12 cellular contexts compared by ENCODE assay signal in the genomic region with DNA sequence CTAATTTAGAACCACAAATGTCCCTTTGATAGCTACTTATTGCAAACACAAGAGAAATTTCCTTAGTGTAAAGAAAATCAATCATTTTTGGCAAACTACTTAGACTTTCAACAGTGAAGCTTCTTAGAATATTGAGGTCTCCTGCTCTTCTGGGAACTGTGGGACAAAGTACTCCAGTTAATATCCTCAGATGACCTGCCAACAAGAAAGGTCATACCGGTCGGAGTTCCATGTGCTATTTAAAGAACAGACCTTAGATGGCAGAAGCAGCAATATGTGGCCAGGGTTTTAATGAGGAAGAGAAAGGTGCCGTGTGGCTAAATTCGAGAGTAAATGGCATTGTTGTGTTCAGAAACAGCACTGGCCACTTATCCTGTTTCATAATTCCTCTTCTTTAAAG.
A peak's percentile ranks its signal among the peaks of the same experiment; 100 is the strongest.
DNase-seq lines count a peak whose midpoint lies in the region; ATAC-seq, FAIRE-seq and TF ChIP-seq lines count a peak whose summit lies in the region.
"Had no signal": no experiment of that assay in that cellular context is flagged by ENCODE, and none has a peak within 500 bp of the region (broad histone marks: within the 10 kb centered on the region; RNA-seq: fewer than 3 reads in every experiment).

No MANE protein-coding gene starts in this region.

- CTCF ChIA-PET in activated CD4-positive, alpha-beta memory T cell treated with anti-CD3 and anti-CD28 coated beads, Interleukin-2, amount 10 ng/mL, durations not matched to agents 7 days and 5 days (lab: Charles Lee): interaction anchor here (0.7 to 5.1 kb wide), 12 partner anchors 8 to 1069 kb away, joined by 3 to 41 read pairs (median 5); a partner anchor contains a TSS
- CTCF ChIA-PET in HepG2 (lab: Yijun Ruan, JAX; ENCODE audit: low intra/inter-chr PET ratio, low total read pairs): no interaction called here

- H3K9me3 ChIP-seq in Karpas-422 (ENCODE audit: low read length) (no peaks in the 10 kb centered on the region), HepG2 (ENCODE audit: low read length) (no peaks in the 10 kb centered on the region)

- H3K9ac ChIP-seq in Karpas-422 (ENCODE audit: low read length): no peak overlapping the region
- no peak overlapping the region for H3K9ac ChIP-seq in HepG2 (ENCODE audit: insufficient read depth, low read depth, low read length)

- TF ChIP-seq RAD21 in HepG2 (CRISPR knock-in tag; IDR thresholded peaks at IDR 0.05): no peak

- no peaks in the 10 kb centered on the region for H3K9me2 ChIP-seq in Karpas-422 (replicated peaks; ENCODE audit: insufficient read depth, low read length)

- no peak for DNase-seq in Karpas-422
- no peak for DNase-seq in activated CD4-positive, alpha-beta memory T cell treated with anti-CD3 and anti-CD28 coated beads, Interleukin-2, amount 10 ng/mL, durations not matched to agents 7 days and 5 days
- DNase-seq in HepG2 (ENCODE audit: low spot score): no peak
- no peak for DNase-seq in dermis blood vessel endothelial cell
- no peak for DNase-seq in NCI-H2171 treated with DMSO at 0.1 percent for 48 hours (lab: John Stamatoyannopoulos, UW)
- DNase-seq: activated T-cell treated with anti-CD3 and anti-CD28 coated beads for 4 hours, COR-L47, left colon, T1000 had no signal

- no TSS peak for BruUV-seq in HepG2 (replicated peaks; lab: Mats Ljungman, UMichigan)

- TF ChIP-seq POLR2A in HepG2 (IDR thresholded peaks at IDR 0.05; ENCODE audit: insufficient read depth in 1 of 2, low read depth in 2 of 2, low read length in 2 of 2): no peak

- H3K36me3 ChIP-seq in Karpas-422 (ENCODE audit: insufficient read depth, low read length) (no peaks in the 10 kb centered on the region), HepG2 (replicated peaks in 1 of 2; ENCODE audit: control insufficient read depth in 1 of 2, insufficient read depth in 2 of 2, low read length in 2 of 2) (no peaks in the 10 kb centered on the region)

- H3K4me3 ChIP-seq in Karpas-422 (ENCODE audit: low read length): no peak overlapping the region
- no peak overlapping the region for H3K4me3 ChIP-seq in HepG2 (replicated peaks in 1 of 3; ENCODE audit: insufficient read depth in 1 of 3, low read depth in 2 of 3, low read length in 3 of 3)
- H3K4me3 ChIP-seq: smooth muscle cell had no signal

- peaks cover 56% of the 10 kb centered on the region for H3K4me1 Mint-ChIP-seq in activated CD4-positive, alpha-beta memory T cell treated with anti-CD3 and anti-CD28 coated beads, Interleukin-2, amount 10 ng/mL, durations not matched to agents 7 days and 5 days

- H4K20me1 ChIP-seq in Karpas-422 (ENCODE audit: insufficient read depth, low read depth, low read length): no peaks in the 10 kb centered on the region
- H4K20me1 ChIP-seq in HepG2 (ENCODE audit: insufficient read depth, low read length): no peaks in the 10 kb centered on the region

- intact Hi-C loops in HepG2 (cut with micrococcal nuclease; ENCODE audit: unreplicated experiment): no loop called here

- H3K4me3 Mint-ChIP-seq in activated CD4-positive, alpha-beta memory T cell treated with anti-CD3 and anti-CD28 coated beads, Interleukin-2, amount 10 ng/mL, durations not matched to agents 7 days and 5 days: no peak overlapping the region

- H3K27me3 Mint-ChIP-seq in activated CD4-positive, alpha-beta memory T cell treated with anti-CD3 and anti-CD28 coated beads, Interleukin-2, amount 10 ng/mL, durations not matched to agents 7 days and 5 days: no peaks in the 10 kb centered on the region

- 4% methylated on average over 4 of the region's 4 CpGs for WGBS in HepG2 (ENCODE audit: low lambda C conversion rate)

- TF ChIP-seq EP300 in HepG2 (IDR thresholded peaks at IDR 0.05; ENCODE audit: low read depth in 2 of 2, low read length in 2 of 2) (no peak), HepG2 (CRISPR knock-in tag; IDR thresholded peaks at IDR 0.05; ENCODE audit: borderline replicate concordance) (no peak)

- POLR2A ChIA-PET in activated CD4-positive, alpha-beta memory T cell treated with anti-CD3 and anti-CD28 coated beads, Interleukin-2, amount 10 ng/mL, durations not matched to agents 7 days and 5 days (lab: Charles Lee): interaction anchor here (2.2 to 4.9 kb wide), 4 partner anchors 14 to 167 kb away, joined by 9 to 91 read pairs (median 36); no protein-coding TSS in a partner anchor
- POLR2A ChIA-PET in HepG2 (lab: Yijun Ruan, JAX): no interaction called here

- H3K9me3 Mint-ChIP-seq in activated CD4-positive, alpha-beta memory T cell treated with anti-CD3 and anti-CD28 coated beads, Interleukin-2, amount 10 ng/mL, durations not matched to agents 7 days and 5 days: no peaks in the 10 kb centered on the region

- ATAC-seq in HepG2 (no peak), esophagus mucosa (no peak)
- ATAC-seq: left colon had no signal

- in situ Hi-C loops in HepG2 (cut with HindIII; ENCODE audit: extremely low pct_ligation_motif_present, low pct_unique_long_range_greater_than_20kb): no loop called here

- H3K4me2 ChIP-seq in Karpas-422 (ENCODE audit: low read depth, low read length, poor library complexity, severe bottlenecking) (no peak overlapping the region), HepG2 (ENCODE audit: low read depth, low read length) (no peak overlapping the region)
- H3K4me2 ChIP-seq: smooth muscle cell had no signal

- FAIRE-seq in G401.6 (lab: Jason Lieb, UNC) (peak; percentile 97), HepG2 (lab: Jason Lieb, UNC) (no peak)

- peak; percentile 15; the same call in 1 of the 2 replicates for TF ChIP-seq CTCF in HepG2 (CRISPR knock-in tag; IDR thresholded peaks at IDR 0.05)

- peaks cover 25% of the 10 kb centered on the region for H3K36me3 Mint-ChIP-seq in activated CD4-positive, alpha-beta memory T cell treated with anti-CD3 and anti-CD28 coated beads, Interleukin-2, amount 10 ng/mL, durations not matched to agents 7 days and 5 days (ENCODE audit: low read depth)

- peaks cover 66% of the 10 kb centered on the region for H3K4me1 ChIP-seq in Karpas-422 (ENCODE audit: low read length)
- H3K4me1 ChIP-seq in HepG2 (ENCODE audit: insufficient read depth, low read length): no peaks in the 10 kb centered on the region

- H3K27me3 ChIP-seq in Karpas-422 (ENCODE audit: low read length): no peaks in the 10 kb centered on the region
- no peaks in the 10 kb centered on the region for H3K27me3 ChIP-seq in HepG2 (ENCODE audit: control insufficient read depth in 1 of 2, insufficient read depth in 2 of 2, low read length in 2 of 2)

- peak overlapping the region; percentile 40; the same call in 1 of the 2 replicates for H2AFZ ChIP-seq in Karpas-422 (ENCODE audit: low read length)
- no peak overlapping the region for H2AFZ ChIP-seq in HepG2 (ENCODE audit: low read length)

- H3K27ac ChIP-seq in Karpas-422 (ENCODE audit: low read length) (0 out of 2 replicates have a peak overlapping the region, but pooled peaks have one; percentile 25), HepG2 (ENCODE audit: extremely low read length, insufficient read depth, low read length) (no peak overlapping the region)

- H3K79me2 ChIP-seq in Karpas-422 (ENCODE audit: low read length) (no peaks in the 10 kb centered on the region), HepG2 (ENCODE audit: insufficient read depth, low read length) (no peaks in the 10 kb centered on the region)

- H3K27ac Mint-ChIP-seq in activated CD4-positive, alpha-beta memory T cell treated with anti-CD3 and anti-CD28 coated beads, Interleukin-2, amount 10 ng/mL, durations not matched to agents 7 days and 5 days: peak overlapping the region; percentile 84

TF ChIP-seq in HepG2, 621 proteins besides CTCF, POLR2A, EP300 and RAD21:
- no peak for TF ChIP-seq GATAD2A (CRISPR knock-in tag; IDR thresholded peaks at IDR 0.05)
- TF ChIP-seq PITX1 (CRISPR knock-in tag; IDR thresholded peaks at IDR 0.05): no peak
- no peak for TF ChIP-seq ZNF572 (CRISPR knock-in tag; IDR thresholded peaks at IDR 0.05)
- peak; percentile 30; the same call in 1 of the 2 replicates for TF ChIP-seq NR2F6 (IDR thresholded peaks at IDR 0.05)
- 0 out of 2 replicates have a peak, but pooled peaks have one; percentile 22 for TF ChIP-seq NR2F6 (CRISPR knock-in tag; IDR thresholded peaks at IDR 0.05)
- TF ChIP-seq, protein P1, sequence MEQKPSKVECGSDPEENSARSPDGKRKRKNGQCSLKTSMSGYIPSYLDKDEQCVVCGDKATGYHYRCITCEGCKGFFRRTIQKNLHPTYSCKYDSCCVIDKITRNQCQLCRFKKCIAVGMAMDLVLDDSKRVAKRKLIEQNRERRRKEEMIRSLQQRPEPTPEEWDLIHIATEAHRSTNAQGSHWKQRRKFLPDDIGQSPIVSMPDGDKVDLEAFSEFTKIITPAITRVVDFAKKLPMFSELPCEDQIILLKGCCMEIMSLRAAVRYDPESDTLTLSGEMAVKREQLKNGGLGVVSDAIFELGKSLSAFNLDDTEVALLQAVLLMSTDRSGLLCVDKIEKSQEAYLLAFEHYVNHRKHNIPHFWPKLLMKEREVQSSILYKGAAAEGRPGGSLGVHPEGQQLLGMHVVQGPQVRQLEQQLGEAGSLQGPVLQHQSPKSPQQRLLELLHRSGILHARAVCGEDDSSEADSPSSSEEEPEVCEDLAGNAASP (CRISPR knock-in tag; IDR thresholded peaks at IDR 0.05; ENCODE audit: borderline replicate concordance): peak; percentile 68; the same call in 1 of the 2 replicates
- no peak for TF ChIP-seq TBL1XR1 (IDR thresholded peaks at IDR 0.05; ENCODE audit: borderline replicate concordance, low read length, partially characterized antibody)
- 0 out of 2 replicates have a peak, but pooled peaks have one; percentile 8 for TF ChIP-seq STAG1 (CRISPR knock-in tag; IDR thresholded peaks at IDR 0.05)
TF ChIP-seq in HepG2: peak in this region for 3.
